Comparison of ENCODE assay signal across 10 cellular contexts in the genomic region with DNA sequence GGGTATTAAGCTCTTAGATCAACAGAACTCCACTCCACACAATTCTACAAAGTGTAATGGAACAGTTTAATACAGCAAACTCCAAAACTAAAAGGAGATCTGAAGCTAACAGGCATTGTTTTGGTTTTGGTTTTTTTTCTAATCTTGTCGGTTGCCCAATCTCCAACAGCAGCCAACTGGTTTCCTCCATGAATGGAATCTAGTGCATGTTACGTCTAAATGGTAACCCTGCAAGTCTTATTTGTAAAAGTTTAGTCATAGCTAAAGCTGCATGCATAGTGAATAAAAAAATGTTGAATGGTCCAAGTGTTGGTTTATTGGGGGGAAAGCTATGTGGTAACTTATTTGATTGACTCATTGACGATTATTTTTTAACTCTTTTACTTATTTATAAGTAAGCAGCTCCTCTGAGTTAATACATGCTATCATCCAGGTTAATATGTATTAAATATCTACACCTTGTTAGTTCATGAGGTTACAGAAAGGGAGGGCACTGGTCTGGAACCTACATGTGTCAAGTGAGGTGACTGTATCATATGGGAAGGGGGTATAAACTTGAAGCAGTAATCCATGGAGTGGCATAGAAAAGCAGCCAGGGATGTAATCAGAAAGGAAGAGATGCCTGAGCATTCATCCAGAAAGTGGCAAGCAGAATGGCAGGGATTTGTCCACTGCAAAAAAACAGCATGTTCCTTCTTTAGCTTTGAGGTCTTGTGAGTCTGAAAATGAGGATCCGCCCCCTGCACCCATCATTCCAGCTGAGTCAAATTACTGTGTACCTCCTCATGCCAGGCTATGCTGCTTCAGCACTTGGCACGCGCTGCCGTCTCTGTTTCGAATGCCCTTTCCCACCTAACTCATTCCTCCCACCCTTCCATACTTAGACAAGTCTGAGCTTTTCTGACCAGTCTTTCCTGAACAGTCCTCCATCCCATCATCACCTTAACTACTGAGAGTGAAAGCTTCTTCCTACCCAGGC.
DNase-seq lines count a peak whose midpoint lies in the region; ATAC-seq and TF ChIP-seq lines count a peak whose summit lies in the region.
"Had no signal": no experiment of that assay in that cellular context is flagged by ENCODE, and none has a peak within 500 bp of the region (broad histone marks: within the 10 kb centered on the region; RNA-seq: fewer than 3 reads in every experiment).

No MANE protein-coding gene starts in this region.

- H3K27me3 Mint-ChIP-seq in CD14-positive monocyte (ENCODE audit: low read depth in 3 of 3) (peaks cover 0 to 2% (median 0%) of the 10 kb centered on the region in 3 donors), progenitor cell of endocrine pancreas (no peaks in the 10 kb centered on the region)
- no peaks in the 10 kb centered on the region for H3K27me3 Mint-ChIP-seq in activated naive CD8-positive, alpha-beta T cell treated with anti-CD3 and anti-CD28 coated beads for 36 hours

- no peak for ATAC-seq in HG03460 (IDR thresholded peaks at IDR 0.05; ENCODE audit: unreplicated experiment)
- no peak for ATAC-seq in HG03039 (IDR thresholded peaks at IDR 0.05; ENCODE audit: unreplicated experiment)

- TF ChIP-seq CTCF in CD14-positive monocyte (IDR thresholded peaks at IDR 0.05) (no peak), progenitor cell of endocrine pancreas (IDR thresholded peaks at IDR 0.05; ENCODE audit: unreplicated experiment) (no peak)

- peaks cover 39% of the 10 kb centered on the region for H3K4me1 Mint-ChIP-seq in CD14-positive monocyte
- peaks cover 3% of the 10 kb centered on the region for H3K4me1 Mint-ChIP-seq in progenitor cell of endocrine pancreas (ENCODE audit: low read depth)
- H3K4me1 Mint-ChIP-seq in activated naive CD8-positive, alpha-beta T cell treated with anti-CD3 and anti-CD28 coated beads for 36 hours, result no peaks in the 10 kb centered on the region

- H3K36me3 Mint-ChIP-seq in CD14-positive monocyte (peaks cover 0 to 8% of the 10 kb centered on the region in 2 donors), progenitor cell of endocrine pancreas (ENCODE audit: insufficient read depth) (peaks cover 3% of the 10 kb centered on the region)
- no peaks in the 10 kb centered on the region for H3K36me3 Mint-ChIP-seq in activated naive CD8-positive, alpha-beta T cell treated with anti-CD3 and anti-CD28 coated beads for 36 hours

- H3K4me3 Mint-ChIP-seq in CD14-positive monocyte, result peak overlapping the region in 1 of 2 donors; percentile 30
- H3K4me3 Mint-ChIP-seq in progenitor cell of endocrine pancreas (ENCODE audit: low read depth), result no peak overlapping the region
- no peak overlapping the region for H3K4me3 Mint-ChIP-seq in activated naive CD8-positive, alpha-beta T cell treated with anti-CD3 and anti-CD28 coated beads for 36 hours

- no peak for DNase-seq in CD14-positive monocyte (ENCODE audit: low spot score)
- peak; percentile 55 for DNase-seq in OCI-M1 (lab: John Stamatoyannopoulos, UW)
- peak; percentile 49 for DNase-seq in fibroblast of the conjunctiva (ENCODE audit: low read depth)
- DNase-seq in progenitor cell of endocrine pancreas (ENCODE audit: low spot score, unreplicated experiment), result no peak
- DNase-seq in activated naive CD8-positive, alpha-beta T cell treated with anti-CD3 and anti-CD28 coated beads for 36 hours, result no peak
- DNase-seq in ecto neural progenitor cell (ENCODE audit: low spot score), result no peak
- DNase-seq: NCI-H1930, SJCRH30 had no signal

- intact Hi-C loops in CD14-positive monocyte (cut with micrococcal nuclease), result loop anchor here in 1 of 2 donors (5.0 to 10.0 kb wide), 2 partner anchors 55 to 77 kb away; no protein-coding TSS in a partner anchor

- H3K9me3 Mint-ChIP-seq in CD14-positive monocyte (peaks cover 0 to 10% (median 3%) of the 10 kb centered on the region in 7 donors), progenitor cell of endocrine pancreas (ENCODE audit: low read depth) (peaks cover 3% of the 10 kb centered on the region)
- no peaks in the 10 kb centered on the region for H3K9me3 Mint-ChIP-seq in activated naive CD8-positive, alpha-beta T cell treated with anti-CD3 and anti-CD28 coated beads for 36 hours

- H3K27ac Mint-ChIP-seq in CD14-positive monocyte, result peak overlapping the region in 5 of 7 donors; percentile 39 to 79 (median 58)
- peak overlapping the region; percentile 75 for H3K27ac Mint-ChIP-seq in progenitor cell of endocrine pancreas
- no peak overlapping the region for H3K27ac Mint-ChIP-seq in activated naive CD8-positive, alpha-beta T cell treated with anti-CD3 and anti-CD28 coated beads for 36 hours

Comparison
In these comparisons a context has a peak if more than half of its experiments do, and no peak if none do; other contexts are left out.
1. DNase-seq: peak in OCI-M1 (single experiment) and fibroblast of the conjunctiva (single experiment); none in CD14-positive monocyte (single experiment), progenitor cell of endocrine pancreas (single experiment), activated naive CD8-positive, alpha-beta T cell treated with anti-CD3 and anti-CD28 coated beads for 36 hours (single experiment) and ecto neural progenitor cell (single experiment).